ENCODE assay signal across 16 cellular contexts in the genomic region with DNA sequence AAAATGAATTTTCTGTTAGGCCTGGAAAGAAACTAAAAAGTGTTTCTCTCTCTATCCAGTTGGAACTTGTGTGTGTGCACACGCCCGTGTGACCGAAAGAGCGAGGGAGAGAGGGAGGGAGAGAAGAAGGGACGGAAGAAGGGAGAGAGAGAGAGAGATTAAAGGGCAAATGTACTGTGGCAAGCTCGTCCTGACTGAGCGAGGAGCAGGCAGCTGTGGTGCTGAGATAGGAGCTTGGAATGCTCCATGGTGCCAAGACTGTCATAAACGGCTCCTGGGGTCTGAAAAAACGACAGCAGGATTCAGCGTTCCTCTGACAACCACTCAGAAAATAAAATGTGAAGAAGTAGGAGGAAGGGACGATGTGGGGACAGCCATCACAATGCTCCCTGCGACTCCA.
A peak's percentile ranks its signal among the peaks of the same experiment; 100 is the strongest.
DNase-seq lines count a peak whose midpoint lies in the region; ATAC-seq, FAIRE-seq and TF ChIP-seq lines count a peak whose summit lies in the region.
"Had no signal": no experiment of that assay in that cellular context is flagged by ENCODE, and none has a peak within 500 bp of the region (broad histone marks: within the 10 kb centered on the region; RNA-seq: fewer than 3 reads in every experiment).

No MANE protein-coding gene starts in this region.

- H3K27ac ChIP-seq in astrocyte (ENCODE audit: low read depth, low read length): no peak overlapping the region
- no peak overlapping the region for H3K27ac ChIP-seq in neural progenitor cell
- no peak overlapping the region for H3K27ac ChIP-seq in hepatocyte
- H3K27ac ChIP-seq: BLaER1 treated with 17β-estradiol and CSF1 and Interleukin-3, amounts not matched to agents 10 nM and 100 nM; HL-60 had no signal

- peak; percentile 43 to 71 for ATAC-seq in left cardiac atrium
- ATAC-seq in Right ventricle myocardium inferior: no peak
- ATAC-seq: CD8-positive, alpha-beta T cell had no signal

- FAIRE-seq in astrocyte (lab: Jason Lieb, UNC): no peak
- FAIRE-seq: H54 had no signal

- H4K20me1 ChIP-seq in astrocyte (ENCODE audit: insufficient read depth, low read length): no peaks in the 10 kb centered on the region
- H4K20me1 ChIP-seq in neural progenitor cell (ENCODE audit: low read depth): no peaks in the 10 kb centered on the region
- H4K20me1 ChIP-seq in hepatocyte (ENCODE audit: insufficient read depth, poor library complexity, severe bottlenecking): no peaks in the 10 kb centered on the region
- H4K20me1 ChIP-seq: BLaER1 treated with 17β-estradiol and CSF1 and Interleukin-3, amounts not matched to agents 10 nM and 100 nM had no signal

- no peaks in the 10 kb centered on the region for H3F3A ChIP-seq in neural progenitor cell (ENCODE audit: low read depth)

- H3K36me3 ChIP-seq in astrocyte (ENCODE audit: insufficient read depth, low read length) (no peaks in the 10 kb centered on the region), neural progenitor cell (no peaks in the 10 kb centered on the region), hepatocyte (replicated peaks; ENCODE audit: insufficient read depth, low read depth) (no peaks in the 10 kb centered on the region)
- H3K36me3 ChIP-seq: BLaER1 treated with 17β-estradiol and CSF1 and Interleukin-3, amounts not matched to agents 10 nM and 100 nM had no signal

- H3K9me3 Mint-ChIP-seq in astrocyte (ENCODE audit: unreplicated experiment) (peaks cover 2% of the 10 kb centered on the region), neural progenitor cell (peaks cover 11% of the 10 kb centered on the region)

- H3K4me3 ChIP-seq in astrocyte (ENCODE audit: insufficient read depth, low read depth, low read length) (no peak overlapping the region), neural progenitor cell (no peak overlapping the region), hepatocyte (no peak overlapping the region)
- H3K4me3 ChIP-seq: BLaER1 treated with 17β-estradiol and CSF1 and Interleukin-3, amounts not matched to agents 10 nM and 100 nM had no signal

- H3K9me2 ChIP-seq in hepatocyte (replicated peaks; ENCODE audit: insufficient read depth): no peaks in the 10 kb centered on the region

- no peaks in the 10 kb centered on the region for H3K4me1 ChIP-seq in astrocyte (ENCODE audit: insufficient read depth, low read length)
- peaks cover 15% of the 10 kb centered on the region for H3K4me1 ChIP-seq in neural progenitor cell
- no peaks in the 10 kb centered on the region for H3K4me1 ChIP-seq in hepatocyte (ENCODE audit: insufficient read depth)
- H3K4me1 ChIP-seq: BLaER1 treated with 17β-estradiol and CSF1 and Interleukin-3, amounts not matched to agents 10 nM and 100 nM had no signal

- intact Hi-C loops in left cardiac atrium (cut with DNase I): no loop called here
- intact Hi-C loops in Right ventricle myocardium inferior (cut with DNase I): no loop called here

- DNase-seq in left cardiac atrium: no peak
- DNase-seq in Right ventricle myocardium inferior (ENCODE audit: missing footprints): no peak
- peak; percentile 30 for DNase-seq in astrocyte (ENCODE audit: low read depth)
- DNase-seq in neural progenitor cell (ENCODE audit: low spot score): no peak
- DNase-seq in SK-N-DZ (ENCODE audit: low spot score): no peak
- no peak for DNase-seq in hepatocyte (ENCODE audit: low spot score)
- no peak for DNase-seq in NCI-H2029 treated with DMSO at 0.1 percent for 48 hours (lab: John Stamatoyannopoulos, UW)
- DNase-seq: Calu3; CD8-positive, alpha-beta T cell; DMS79 treated with DMSO at 0.1 percent for 48 hours; GF-D8; HCEC 1CT had no signal

- H3K4me3 Mint-ChIP-seq in astrocyte (ENCODE audit: unreplicated experiment) (no peak overlapping the region), neural progenitor cell (no peak overlapping the region)
- H3K4me3 Mint-ChIP-seq: B cell; CD8-positive, alpha-beta T cell had no signal

- H3K4me2 ChIP-seq in astrocyte (ENCODE audit: low read length): no peak overlapping the region
- no peak overlapping the region for H3K4me2 ChIP-seq in neural progenitor cell
- H3K4me2 ChIP-seq in hepatocyte: no peak overlapping the region
- H3K4me2 ChIP-seq: BLaER1 treated with 17β-estradiol and CSF1 and Interleukin-3, amounts not matched to agents 10 nM and 100 nM had no signal

- H3K36me3 Mint-ChIP-seq in astrocyte (ENCODE audit: low read depth, unreplicated experiment) (no peaks in the 10 kb centered on the region), neural progenitor cell (no peaks in the 10 kb centered on the region)
- H3K36me3 Mint-ChIP-seq: CD8-positive, alpha-beta T cell had no signal

- no peaks in the 10 kb centered on the region for H3K27me3 Mint-ChIP-seq in astrocyte (ENCODE audit: low read depth, unreplicated experiment)
- no peaks in the 10 kb centered on the region for H3K27me3 Mint-ChIP-seq in neural progenitor cell (ENCODE audit: insufficient read depth, low read depth)

- H3K4me1 Mint-ChIP-seq in astrocyte (ENCODE audit: low read depth, unreplicated experiment): no peaks in the 10 kb centered on the region
- peaks cover 3% of the 10 kb centered on the region for H3K4me1 Mint-ChIP-seq in neural progenitor cell
- H3K4me1 Mint-ChIP-seq: B cell had no signal

- TF ChIP-seq CTCF in astrocyte (IDR thresholded peaks at IDR 0.05; ENCODE audit: insufficient read depth, low read depth, low read length): no peak
- no peak for TF ChIP-seq CTCF in neural progenitor cell (IDR thresholded peaks at IDR 0.05)
- no peak for TF ChIP-seq CTCF in hepatocyte (IDR thresholded peaks at IDR 0.05; ENCODE audit: poor library complexity)

- H3K27me3 ChIP-seq in astrocyte (ENCODE audit: insufficient read depth, low read length) (no peaks in the 10 kb centered on the region), neural progenitor cell (no peaks in the 10 kb centered on the region), hepatocyte (peaks cover 3% of the 10 kb centered on the region)
- H3K27me3 ChIP-seq: BLaER1 treated with 17β-estradiol and CSF1 and Interleukin-3, amounts not matched to agents 10 nM and 100 nM had no signal

- H3K9ac ChIP-seq in astrocyte (ENCODE audit: low read length) (no peak overlapping the region), neural progenitor cell (no peak overlapping the region)
- H3K9ac ChIP-seq: BLaER1 treated with 17β-estradiol and CSF1 and Interleukin-3, amounts not matched to agents 10 nM and 100 nM had no signal

- H3K79me2 ChIP-seq in astrocyte (ENCODE audit: insufficient read depth, low read length) (no peaks in the 10 kb centered on the region), neural progenitor cell (ENCODE audit: low read depth) (no peaks in the 10 kb centered on the region), hepatocyte (no peaks in the 10 kb centered on the region)

- WGBS in hepatocyte (ENCODE audit: low lambda C conversion rate, missing lambda C conversion rate): 86% methylated on average over 12 of the region's 12 CpGs

- H3K9me3 ChIP-seq in astrocyte (ENCODE audit: insufficient read depth, low read depth, low read length) (peaks cover 3% of the 10 kb centered on the region), neural progenitor cell (ENCODE audit: low read depth) (peaks cover 6% of the 10 kb centered on the region), hepatocyte (ENCODE audit: low read depth) (no peaks in the 10 kb centered on the region)

- H2AFZ ChIP-seq in astrocyte (ENCODE audit: low read depth, low read length): no peak overlapping the region
- peak overlapping the region; percentile 61 for H2AFZ ChIP-seq in neural progenitor cell (replicated peaks)
- no peak overlapping the region for H2AFZ ChIP-seq in hepatocyte

- no peak overlapping the region for H3K27ac Mint-ChIP-seq in astrocyte (ENCODE audit: unreplicated experiment)
- H3K27ac Mint-ChIP-seq in neural progenitor cell: no peak overlapping the region
- H3K27ac Mint-ChIP-seq: B cell; CD8-positive, alpha-beta T cell had no signal
